2 cellular contexts compared by ENCODE assay signal in the genomic region with DNA sequence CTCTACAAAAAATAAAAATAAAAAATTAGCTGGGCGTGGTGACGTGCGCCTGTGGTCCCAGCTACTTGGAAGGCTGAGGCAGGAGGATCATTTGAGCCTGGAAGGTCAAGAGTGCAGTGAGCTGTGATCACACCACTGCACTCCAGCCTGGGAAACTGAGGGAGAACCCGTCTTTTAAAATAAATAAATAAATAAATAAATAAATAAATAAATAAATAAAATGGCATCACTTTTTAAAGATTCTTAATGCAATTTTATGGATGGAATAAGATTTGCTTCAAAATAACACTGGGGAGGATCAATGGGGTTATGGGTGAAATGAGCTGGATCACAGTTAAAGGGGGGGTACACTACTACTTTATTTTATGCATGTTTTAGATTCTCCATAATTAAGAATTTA.
TF ChIP-seq lines count a peak whose summit lies in the region.

No MANE protein-coding gene starts in this region.

TF ChIP-seq in HEK293, 187 proteins besides CTCF, POLR2A, EP300 and RAD21 (continued from another document and continues in another):
- 0 out of 2 replicates have a peak, but pooled peaks have one; percentile 79 for TF ChIP-seq ZNF138 (tag by site-specific recombination; IDR thresholded peaks at IDR 0.05; ENCODE audit: borderline replicate concordance)
- no peak for TF ChIP-seq ZNF23 (tag by site-specific recombination; IDR thresholded peaks at IDR 0.05; ENCODE audit: borderline replicate concordance)
- peak; percentile 77; the same call in 1 of the 2 replicates for TF ChIP-seq ZNF202 (tag by site-specific recombination; IDR thresholded peaks at IDR 0.05; ENCODE audit: borderline replicate concordance)
- peak; percentile 78 for TF ChIP-seq ZBTB11 (tag by site-specific recombination; conservative IDR thresholded peaks at IDR 0.05; ENCODE audit: low read depth)
- peak; percentile 91; the same call in 1 of the 2 replicates for TF ChIP-seq ZNF394 (tag by site-specific recombination; IDR thresholded peaks at IDR 0.05; ENCODE audit: borderline replicate concordance)
- TF ChIP-seq ZNF140 (tag by site-specific recombination; IDR thresholded peaks at IDR 0.05): peak; percentile 60; the same call in 1 of the 2 replicates
- no peak for TF ChIP-seq ZNF747 (tag by site-specific recombination; IDR thresholded peaks at IDR 0.05)
- TF ChIP-seq MYNN (tag by site-specific recombination; IDR thresholded peaks at IDR 0.05; ENCODE audit: borderline replicate concordance): no peak
- TF ChIP-seq ZNF664 (tag by site-specific recombination; IDR thresholded peaks at IDR 0.05): 0 out of 2 replicates have a peak, but pooled peaks have one; percentile 23
- no peak for TF ChIP-seq KLF9 (tag by site-specific recombination; IDR thresholded peaks at IDR 0.05; ENCODE audit: low read depth)
- peak; percentile 75 for TF ChIP-seq ZNF623 (tag by site-specific recombination; IDR thresholded peaks at IDR 0.05)
- peak; percentile 48 for TF ChIP-seq ZNF433 (tag by site-specific recombination; IDR thresholded peaks at IDR 0.05; ENCODE audit: low read depth)
- no peak for TF ChIP-seq ZNF114 (tag by site-specific recombination; IDR thresholded peaks at IDR 0.05)
- peak; percentile 65; the same call in 1 of the 2 replicates for TF ChIP-seq ZNF558 (tag by site-specific recombination; IDR thresholded peaks at IDR 0.05)
- no peak for TF ChIP-seq PRDM2 (tag by site-specific recombination; IDR thresholded peaks at IDR 0.05; ENCODE audit: borderline replicate concordance)
- TF ChIP-seq ZXDB (tag by site-specific recombination; IDR thresholded peaks at IDR 0.05): peak; percentile 66
- TF ChIP-seq, protein P1, sequence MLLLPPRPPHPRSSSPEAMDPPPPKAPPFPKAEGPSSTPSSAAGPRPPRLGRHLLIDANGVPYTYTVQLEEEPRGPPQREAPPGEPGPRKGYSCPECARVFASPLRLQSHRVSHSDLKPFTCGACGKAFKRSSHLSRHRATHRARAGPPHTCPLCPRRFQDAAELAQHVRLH (tag by site-specific recombination; IDR thresholded peaks at IDR 0.05): 0 out of 2 replicates have a peak, but pooled peaks have one; percentile 57
- peak; percentile 60 for TF ChIP-seq ZNF529 (tag by site-specific recombination; IDR thresholded peaks at IDR 0.05; ENCODE audit: insufficient replicate concordance)
- TF ChIP-seq ZNF600 (tag by site-specific recombination; IDR thresholded peaks at IDR 0.05): no peak

TF ChIP-seq in WTC11, 78 proteins besides CTCF, POLR2A, EP300 and RAD21 (continued from another document):
- no peak for TF ChIP-seq PRDM15 (CRISPR knock-in tag; IDR thresholded peaks at IDR 0.05)
- no peak for TF ChIP-seq ESRRA (CRISPR knock-in tag; IDR thresholded peaks at IDR 0.05; ENCODE audit: borderline replicate concordance)
- no peak for TF ChIP-seq IRF2 (CRISPR knock-in tag; IDR thresholded peaks at IDR 0.05; ENCODE audit: borderline replicate concordance, low read depth)
- TF ChIP-seq HMGA2 (CRISPR knock-in tag; IDR thresholded peaks at IDR 0.05): peak; percentile 28; the same call in 1 of the 2 replicates
- no peak for TF ChIP-seq JUN (CRISPR knock-in tag; IDR thresholded peaks at IDR 0.05)
